In the genomic region with DNA sequence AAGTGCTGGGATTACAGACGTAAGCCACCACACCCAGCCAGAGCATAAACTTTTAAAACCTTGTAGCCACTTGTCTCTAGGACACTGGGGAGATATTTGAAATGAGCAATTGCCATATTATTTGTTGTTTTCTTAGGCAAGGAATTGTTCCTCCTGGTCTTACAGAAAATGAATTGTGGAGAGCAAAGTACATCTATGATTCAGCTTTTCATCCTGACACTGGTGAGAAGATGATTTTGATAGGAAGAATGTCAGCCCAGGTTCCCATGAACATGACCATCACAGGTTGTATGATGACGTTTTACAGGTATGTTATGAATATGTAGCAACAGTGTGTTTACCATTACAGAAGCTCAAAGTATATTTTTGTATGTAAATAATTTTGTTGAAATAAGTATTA, we compare ENCODE assay signal across 20 cellular contexts.
"Had no signal": no experiment of that assay in that cellular context is flagged by ENCODE, and none has a peak within 500 bp of the region (broad histone marks: within the 10 kb centered on the region; RNA-seq: fewer than 3 reads in every experiment).

No MANE protein-coding gene starts in this region.

- H3K4me3 Mint-ChIP-seq: activated T-helper 1 cell treated with anti-CD3 and anti-CD28 coated beads, Interleukin-12 subunit alpha, Interleukin-12 subunit beta, Interleukin-2, Interleukin-4 antibody, amounts not matched to agents 30 ng/mL and 10 ng/mL and 1 ng/mL, durations not matched to agents 14 hours and 24 hours and 36 hours; naive B cell; neural crest cell had no signal

- FAIRE-seq: kidney had no signal

- H3K4me1 ChIP-seq: body of pancreas, gastrocnemius medialis, left ventricle myocardium inferior, tibial artery had no signal

- H3K27me3 Mint-ChIP-seq: naive B cell had no signal

- H3K27ac ChIP-seq: body of pancreas, coronary artery, gastrocnemius medialis, left ventricle myocardium inferior, SK-N-MC, tibial artery, VCaP had no signal

- ATAC-seq: body of pancreas; gastrocnemius medialis; stimulated activated naive CD8-positive, alpha-beta T cell treated with anti-CD3 and anti-CD28 coated beads, Interleukin-15, Interleukin-2, amounts not matched to agents 100 U/mL and 50 U/mL, for 24 hours had no signal

- H3K9me3 Mint-ChIP-seq: activated T-helper 1 cell treated with anti-CD3 and anti-CD28 coated beads, Interleukin-12 subunit alpha, Interleukin-12 subunit beta, Interleukin-2, Interleukin-4 antibody, amounts not matched to agents 30 ng/mL and 10 ng/mL and 1 ng/mL, durations not matched to agents 14 hours and 24 hours and 36 hours; naive B cell; neural crest cell had no signal

- H3K27me3 ChIP-seq: body of pancreas, gastrocnemius medialis, tibial artery had no signal

- DNase-seq: activated CD4-positive, CD25-positive, alpha-beta regulatory T cell treated with anti-CD3 and anti-CD28 coated beads, Interleukin-2, amount 50 U/mL, for 72 hours; amygdala; body of pancreas; central memory CD4-positive, alpha-beta T cell; erythroblast; gastrocnemius medialis; head of caudate nucleus; kidney; left ventricle myocardium inferior; naive B cell; SHP77; stimulated activated CD4-positive, alpha-beta T cell treated with anti-CD3 and anti-CD28 coated beads, Interleukin-2, amount 100 ng/mL, for 24 hours; stimulated activated naive CD8-positive, alpha-beta T cell treated with anti-CD3 and anti-CD28 coated beads, Interleukin-15, Interleukin-2, amounts not matched to agents 100 U/mL and 50 U/mL, for 24 hours; substantia nigra; tibial artery had no signal

- H3K9me3 ChIP-seq: body of pancreas, gastrocnemius medialis, left ventricle myocardium inferior, tibial artery had no signal

- H3K4me1 Mint-ChIP-seq: neural crest cell had no signal

- H3K27ac Mint-ChIP-seq: naive B cell had no signal

- H3K4me3 ChIP-seq: body of pancreas, coronary artery, gastrocnemius medialis, left ventricle myocardium inferior, SK-N-MC, tibial artery had no signal
